26 cellular contexts compared by ENCODE assay signal in the genomic region with DNA sequence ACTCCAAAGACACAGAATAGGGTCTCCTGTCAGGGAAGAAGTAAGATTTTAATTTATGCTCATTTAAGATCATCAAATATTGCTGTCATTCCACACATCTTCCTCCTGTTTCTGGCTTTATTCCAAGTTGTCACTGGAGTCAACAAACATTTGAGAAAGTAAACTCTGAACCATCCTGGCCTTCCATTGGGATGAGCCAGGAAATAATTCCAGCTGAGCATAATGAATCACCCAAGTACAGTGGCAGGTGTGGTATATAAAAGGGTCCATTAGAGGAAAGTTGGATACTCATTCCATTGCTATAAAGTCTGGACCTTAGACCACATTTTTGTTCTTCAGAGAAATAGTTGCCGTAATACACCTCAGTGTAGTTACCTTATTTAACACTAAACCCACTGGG.
A peak's percentile ranks its signal among the peaks of the same experiment; 100 is the strongest.
DNase-seq lines count a peak whose midpoint lies in the region; ATAC-seq, FAIRE-seq and TF ChIP-seq lines count a peak whose summit lies in the region.
"Had no signal": no experiment of that assay in that cellular context is flagged by ENCODE, and none has a peak within 500 bp of the region (broad histone marks: within the 10 kb centered on the region; RNA-seq: fewer than 3 reads in every experiment).

No MANE protein-coding gene starts in this region.

- POLR2A ChIA-PET in HepG2 (lab: Yijun Ruan, JAX) = no interaction called here

- no peak overlapping the region for H2BK120ac ChIP-seq in trophoblast cell (ENCODE audit: insufficient read depth, low read length, poor library complexity)

- no peak overlapping the region for H2BK5ac ChIP-seq in trophoblast cell (ENCODE audit: low read depth, low read length, poor library complexity)

- H2AFZ ChIP-seq in HepG2 (ENCODE audit: low read length) = no peak overlapping the region
- H2AFZ ChIP-seq in trophoblast cell (ENCODE audit: insufficient read depth, low read length, poor library complexity) = no peak overlapping the region

- intact Hi-C loops in HepG2 (cut with micrococcal nuclease; ENCODE audit: unreplicated experiment) = no loop called here

- H3K9me3 ChIP-seq in HepG2 (ENCODE audit: low read length) (no peaks in the 10 kb centered on the region), trophoblast cell (ENCODE audit: insufficient read depth, low read depth, low read length) (peaks cover 3% of the 10 kb centered on the region)
- H3K9me3 ChIP-seq: Caco-2 had no signal

- H3K79me2 ChIP-seq in HepG2 (ENCODE audit: insufficient read depth, low read length) (no peaks in the 10 kb centered on the region), trophoblast cell (ENCODE audit: control insufficient read depth, insufficient read depth, low read length, poor library complexity) (no peaks in the 10 kb centered on the region)

- FAIRE-seq in HepG2 (lab: Jason Lieb, UNC) = peak; percentile 26
- FAIRE-seq: G401.6, GM12892, GM18507 had no signal

- peaks cover 23% of the 10 kb centered on the region for H3K4me1 ChIP-seq in HepG2 (ENCODE audit: insufficient read depth, low read length)
- H3K4me1 ChIP-seq in trophoblast cell (ENCODE audit: control insufficient read depth in 1 of 2, insufficient read depth in 2 of 2, low read length in 2 of 2) = no peaks in the 10 kb centered on the region

- no peak overlapping the region for H4K8ac ChIP-seq in trophoblast cell (ENCODE audit: low read depth, low read length)

- no peak overlapping the region for H3K9ac ChIP-seq in HepG2 (ENCODE audit: insufficient read depth, low read depth, low read length)
- H3K9ac ChIP-seq in trophoblast cell (ENCODE audit: low read length) = no peak overlapping the region

- no peak for TF ChIP-seq EP300 in HepG2 (IDR thresholded peaks at IDR 0.05; ENCODE audit: low read depth in 2 of 2, low read length in 2 of 2)
- TF ChIP-seq EP300 in HepG2 (CRISPR knock-in tag; IDR thresholded peaks at IDR 0.05; ENCODE audit: borderline replicate concordance) = no peak

- BruUV-seq in HepG2 (replicated peaks; lab: Mats Ljungman, UMichigan) = no TSS peak

- peak; percentile 2 for DNase-seq in COLO668 (lab: John Stamatoyannopoulos, UW; ENCODE audit: unreplicated experiment)
- peak; percentile 47 for DNase-seq in COR-L47 (lab: John Stamatoyannopoulos, UW)
- DNase-seq in NCI-H146 treated with DMSO at 0.1 percent for 48 hours (lab: John Stamatoyannopoulos, UW; ENCODE audit: unreplicated experiment) = peak; percentile 66
- peak; percentile 36 for DNase-seq in HepG2 (ENCODE audit: low spot score)
- no peak for DNase-seq in trophoblast cell
- no peak for DNase-seq in OCI-M1 (lab: John Stamatoyannopoulos, UW)
- DNase-seq: Caco-2; CD4-positive, CD25-positive, alpha-beta regulatory T cell; DMS 273 treated with DMSO at 0.1 percent for 48 hours; GOT3; Kasumi-1; MM.1S; NCI-H1092; NCI-H1694; NCI-H2171; NCI-H446; NCI-H774; Right ventricle myocardium superior; SW 1271; T-helper 2 cell had no signal

- no peak overlapping the region for H4K91ac ChIP-seq in trophoblast cell (ENCODE audit: low read depth, low read length)

- no peak overlapping the region for H3K14ac ChIP-seq in trophoblast cell (ENCODE audit: low read length)

- CTCF ChIA-PET in HepG2 (lab: Yijun Ruan, JAX; ENCODE audit: low intra/inter-chr PET ratio, low total read pairs) = no interaction called here

- no peak for ATAC-seq in HepG2
- no peak for ATAC-seq in GM18511 (IDR thresholded peaks at IDR 0.05; ENCODE audit: unreplicated experiment)
- ATAC-seq: HCT116 had no signal

- H3K18ac ChIP-seq in trophoblast cell (ENCODE audit: low read length) = no peak overlapping the region

- H3K23ac ChIP-seq in trophoblast cell (ENCODE audit: low read length) = no peak overlapping the region

- no peaks in the 10 kb centered on the region for H4K20me1 ChIP-seq in HepG2 (ENCODE audit: insufficient read depth, low read length)

- no peak for TF ChIP-seq POLR2A in HepG2 (IDR thresholded peaks at IDR 0.05; ENCODE audit: insufficient read depth in 1 of 2, low read depth in 2 of 2, low read length in 2 of 2)

- H3K27me3 ChIP-seq in HepG2 (ENCODE audit: control insufficient read depth in 1 of 2, insufficient read depth in 2 of 2, low read length in 2 of 2) = no peaks in the 10 kb centered on the region
- H3K27me3 ChIP-seq in trophoblast cell (ENCODE audit: insufficient read depth, low read length) = no peaks in the 10 kb centered on the region

- H3K4me2 ChIP-seq in HepG2 (ENCODE audit: low read depth, low read length) (no peak overlapping the region), trophoblast cell (ENCODE audit: low read length) (no peak overlapping the region)

- no peak overlapping the region for H3K4me3 ChIP-seq in HepG2 (replicated peaks in 1 of 3; ENCODE audit: insufficient read depth in 1 of 3, low read depth in 2 of 3, low read length in 3 of 3)
- H3K4me3 ChIP-seq in trophoblast cell (ENCODE audit: low read depth, low read length) = no peak overlapping the region
- H3K4me3 ChIP-seq: SK-N-MC had no signal

- no peak overlapping the region for H3K4ac ChIP-seq in trophoblast cell (ENCODE audit: low read depth, low read length)

- no peak overlapping the region for H2AK5ac ChIP-seq in trophoblast cell (ENCODE audit: low read length)

- H4K12ac ChIP-seq in trophoblast cell (ENCODE audit: low read depth, low read length) = no peak overlapping the region

- no peaks in the 10 kb centered on the region for H3K79me1 ChIP-seq in trophoblast cell (ENCODE audit: low read length)

- H2BK12ac ChIP-seq in trophoblast cell (ENCODE audit: low read length) = no peak overlapping the region

- no peak for TF ChIP-seq CTCF in HepG2 (CRISPR knock-in tag; IDR thresholded peaks at IDR 0.05)

- in situ Hi-C loops in HepG2 (cut with HindIII; ENCODE audit: extremely low pct_ligation_motif_present, low pct_unique_long_range_greater_than_20kb) = no loop called here

- H3K27ac ChIP-seq in HepG2 (ENCODE audit: extremely low read length, insufficient read depth, low read length) (no peak overlapping the region), trophoblast cell (ENCODE audit: low read depth, low read length) (no peak overlapping the region)
- H3K27ac ChIP-seq: SK-N-MC had no signal

- H3K36me3 ChIP-seq in HepG2 (replicated peaks in 1 of 2; ENCODE audit: control insufficient read depth in 1 of 2, insufficient read depth in 2 of 2, low read length in 2 of 2) (peaks cover 0 to 4% of the 10 kb centered on the region in 2 experiments; a peak in 1 of 5 replicates), trophoblast cell (ENCODE audit: control insufficient read depth in 1 of 2, insufficient read depth in 2 of 2, low read length in 2 of 2) (no peaks in the 10 kb centered on the region)

- WGBS in HepG2 (ENCODE audit: low lambda C conversion rate) = 89% methylated on average over 1 of the region's 1 CpG
- WGBS in trophoblast cell (ENCODE audit: extremely low coverage, insufficient coverage, insufficient read length) = no CpG with 5 or more reads among the region's 1 CpG

- TF ChIP-seq RAD21 in HepG2 (CRISPR knock-in tag; IDR thresholded peaks at IDR 0.05) = no peak

TF ChIP-seq in HepG2, 621 proteins besides CTCF, POLR2A, EP300 and RAD21 (continues in another document):
- TF ChIP-seq CREM (IDR thresholded peaks at IDR 0.05) = no peak
- no peak for TF ChIP-seq CREM (CRISPR knock-in tag; IDR thresholded peaks at IDR 0.05)
- no peak for TF ChIP-seq WIZ (CRISPR knock-in tag; IDR thresholded peaks at IDR 0.05)
- TF ChIP-seq, protein P1, sequence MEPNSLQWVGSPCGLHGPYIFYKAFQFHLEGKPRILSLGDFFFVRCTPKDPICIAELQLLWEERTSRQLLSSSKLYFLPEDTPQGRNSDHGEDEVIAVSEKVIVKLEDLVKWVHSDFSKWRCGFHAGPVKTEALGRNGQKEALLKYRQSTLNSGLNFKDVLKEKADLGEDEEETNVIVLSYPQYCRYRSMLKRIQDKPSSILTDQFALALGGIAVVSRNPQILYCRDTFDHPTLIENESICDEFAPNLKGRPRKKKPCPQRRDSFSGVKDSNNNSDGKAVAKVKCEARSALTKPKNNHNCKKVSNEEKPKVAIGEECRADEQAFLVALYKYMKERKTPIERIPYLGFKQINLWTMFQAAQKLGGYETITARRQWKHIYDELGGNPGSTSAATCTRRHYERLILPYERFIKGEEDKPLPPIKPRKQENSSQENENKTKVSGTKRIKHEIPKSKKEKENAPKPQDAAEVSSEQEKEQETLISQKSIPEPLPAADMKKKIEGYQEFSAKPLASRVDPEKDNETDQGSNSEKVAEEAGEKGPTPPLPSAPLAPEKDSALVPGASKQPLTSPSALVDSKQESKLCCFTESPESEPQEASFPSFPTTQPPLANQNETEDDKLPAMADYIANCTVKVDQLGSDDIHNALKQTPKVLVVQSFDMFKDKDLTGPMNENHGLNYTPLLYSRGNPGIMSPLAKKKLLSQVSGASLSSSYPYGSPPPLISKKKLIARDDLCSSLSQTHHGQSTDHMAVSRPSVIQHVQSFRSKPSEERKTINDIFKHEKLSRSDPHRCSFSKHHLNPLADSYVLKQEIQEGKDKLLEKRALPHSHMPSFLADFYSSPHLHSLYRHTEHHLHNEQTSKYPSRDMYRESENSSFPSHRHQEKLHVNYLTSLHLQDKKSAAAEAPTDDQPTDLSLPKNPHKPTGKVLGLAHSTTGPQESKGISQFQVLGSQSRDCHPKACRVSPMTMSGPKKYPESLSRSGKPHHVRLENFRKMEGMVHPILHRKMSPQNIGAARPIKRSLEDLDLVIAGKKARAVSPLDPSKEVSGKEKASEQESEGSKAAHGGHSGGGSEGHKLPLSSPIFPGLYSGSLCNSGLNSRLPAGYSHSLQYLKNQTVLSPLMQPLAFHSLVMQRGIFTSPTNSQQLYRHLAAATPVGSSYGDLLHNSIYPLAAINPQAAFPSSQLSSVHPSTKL (CRISPR knock-in tag; IDR thresholded peaks at IDR 0.05) = 0 out of 2 replicates have a peak, but pooled peaks have one; percentile 14
- TF ChIP-seq SOX13 (IDR thresholded peaks at IDR 0.05) = no peak
- 0 out of 4 replicates have a peak, but pooled peaks of 1 of the 2 experiments have one; percentile 4 for TF ChIP-seq SOX13 (CRISPR knock-in tag; conservative IDR thresholded peaks at IDR 0.05 in 1 of 2, IDR thresholded peaks at IDR 0.05 in 1 of 2)
- TF ChIP-seq, protein P2, sequence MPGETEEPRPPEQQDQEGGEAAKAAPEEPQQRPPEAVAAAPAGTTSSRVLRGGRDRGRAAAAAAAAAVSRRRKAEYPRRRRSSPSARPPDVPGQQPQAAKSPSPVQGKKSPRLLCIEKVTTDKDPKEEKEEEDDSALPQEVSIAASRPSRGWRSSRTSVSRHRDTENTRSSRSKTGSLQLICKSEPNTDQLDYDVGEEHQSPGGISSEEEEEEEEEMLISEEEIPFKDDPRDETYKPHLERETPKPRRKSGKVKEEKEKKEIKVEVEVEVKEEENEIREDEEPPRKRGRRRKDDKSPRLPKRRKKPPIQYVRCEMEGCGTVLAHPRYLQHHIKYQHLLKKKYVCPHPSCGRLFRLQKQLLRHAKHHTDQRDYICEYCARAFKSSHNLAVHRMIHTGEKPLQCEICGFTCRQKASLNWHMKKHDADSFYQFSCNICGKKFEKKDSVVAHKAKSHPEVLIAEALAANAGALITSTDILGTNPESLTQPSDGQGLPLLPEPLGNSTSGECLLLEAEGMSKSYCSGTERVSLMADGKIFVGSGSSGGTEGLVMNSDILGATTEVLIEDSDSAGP (CRISPR knock-in tag; IDR thresholded peaks at IDR 0.05; ENCODE audit: borderline replicate concordance) = no peak
- TF ChIP-seq ZNF644 (CRISPR knock-in tag; IDR thresholded peaks at IDR 0.05; ENCODE audit: low read depth) = 0 out of 2 replicates have a peak, but pooled peaks have one; percentile 13

Comparison
In these comparisons a context has a peak if more than half of its experiments do, and no peak if none do; other contexts are left out.
1. DNase-seq: peak in COLO668 (single experiment), COR-L47 (single experiment), NCI-H146 treated with DMSO at 0.1 percent for 48 hours (single experiment) and HepG2 (single experiment); none in trophoblast cell (0 of 2) and OCI-M1 (single experiment).